Comparison of ENCODE assay signal across 9 cellular contexts in genomic region chr20:62358728-62359490, GRCh38. TPM values are rescaled to one million over a fixed set of nuclear protein-coding genes. Genes with fewer than 3 reads are reported as not detected.
DNase-seq lines count a peak whose midpoint lies in the region; ATAC-seq, FAIRE-seq and TF ChIP-seq lines count a peak whose summit lies in the region.
"Had no signal": no experiment of that assay in that cellular context is flagged by ENCODE, and none has a peak within 500 bp of the region (broad histone marks: within the 10 kb centered on the region; RNA-seq: fewer than 3 reads in every experiment).

No MANE protein-coding gene starts in this region.

- no peaks in the 10 kb centered on the region for H3K9me2 ChIP-seq in SK-N-SH

- TF ChIP-seq CTCF in RWPE2 (IDR thresholded peaks at IDR 0.05; ENCODE audit: poor library complexity, severe bottlenecking), result peak; percentile 22
- TF ChIP-seq CTCF in keratinocyte (optimal IDR thresholded peaks at IDR 0.05 in 1 of 3, IDR thresholded peaks at IDR 0.05 in 1 of 3, conservative IDR thresholded peaks at IDR 0.05 in 1 of 3; ENCODE audit: extremely low read depth in 1 of 3, insufficient read depth in 2 of 3, low read length in 3 of 3), result no peak
- no peak for TF ChIP-seq CTCF in transverse colon (IDR thresholded peaks at IDR 0.05)
- no peak for TF ChIP-seq CTCF in SK-N-SH (IDR thresholded peaks at IDR 0.05)

- intact Hi-C loops in transverse colon (cut with DNase I; ENCODE audit: low total_unique reads), result no loop called here

- H3K4me1 ChIP-seq in RWPE2 (ENCODE audit: insufficient read depth, poor library complexity, severe bottlenecking) (peaks cover 92% of the 10 kb centered on the region), keratinocyte (ENCODE audit: control insufficient read depth, extremely low read depth, insufficient read depth, low read length) (peaks cover 83% of the 10 kb centered on the region), transverse colon (peaks cover 60 to 86% (median 66%) of the 10 kb centered on the region in 4 donors), SK-N-SH (ENCODE audit: control insufficient read depth in 1 of 2, insufficient read depth in 2 of 2, low read depth in 1 of 2, low read length in 1 of 2) (peaks cover 29 to 84% of the 10 kb centered on the region in 2 experiments; a peak in 3 of 4 replicates)
- H3K4me1 ChIP-seq: HAP-1 had no signal

- no peak for TF ChIP-seq EP300 in transverse colon (IDR thresholded peaks at IDR 0.05; ENCODE audit: low read depth)
- no peak for TF ChIP-seq EP300 in SK-N-SH (IDR thresholded peaks at IDR 0.05; ENCODE audit: borderline replicate concordance in 1 of 2, low read depth in 1 of 2, low read length in 1 of 2)

- H3K9ac ChIP-seq in keratinocyte (ENCODE audit: control insufficient read depth, extremely low read depth, insufficient read depth, low read length) (no peak overlapping the region), SK-N-SH (no peak overlapping the region)

- H3K9me3 ChIP-seq in RWPE2 (ENCODE audit: severe bottlenecking) (no peaks in the 10 kb centered on the region), keratinocyte (ENCODE audit: control insufficient read depth, low read depth, low read length) (no peaks in the 10 kb centered on the region), transverse colon (no peaks in the 10 kb centered on the region), SK-N-SH (no peaks in the 10 kb centered on the region)
- H3K9me3 ChIP-seq: HAP-1 had no signal

- H3K4me3 ChIP-seq in RWPE2 (ENCODE audit: severe bottlenecking) (peak overlapping the region; percentile 0), keratinocyte (ENCODE audit: control insufficient read depth in 2 of 3, extremely low read depth in 1 of 3, insufficient read depth in 2 of 3, low read depth in 1 of 3, low read length in 3 of 3) (no peak overlapping the region), transverse colon (no peak overlapping the region), SK-N-SH (ENCODE audit: low read depth in 2 of 2, low read length in 1 of 2) (no peak overlapping the region)
- H3K4me3 ChIP-seq: HAP-1 had no signal

- 70 to 83% methylated on average over 1 to 18 of the region's 18 CpGs for WGBS in transverse colon (ENCODE audit: low coverage in 1 of 2), 2 donors
- 85% methylated on average over 10 of the region's 18 CpGs for WGBS in SK-N-SH (ENCODE audit: low lambda C conversion rate)

- TF ChIP-seq RAD21 in SK-N-SH (IDR thresholded peaks at IDR 0.05; ENCODE audit: low read length), result no peak

- H3K4me2 ChIP-seq in keratinocyte (ENCODE audit: control insufficient read depth, extremely low read depth, insufficient read depth, low read depth, low read length) (peak overlapping the region; percentile 10), SK-N-SH (no peak overlapping the region)

- H3K9me1 ChIP-seq in keratinocyte (ENCODE audit: control insufficient read depth, extremely low read depth, insufficient read depth, low read length), result no peaks in the 10 kb centered on the region

- DNase-seq in RWPE2 (ENCODE audit: low spot score) (peak; percentile 97), keratinocyte (ENCODE audit: low read depth, low spot score) (no peak), transverse colon (no peak), NCI-H1048 (lab: John Stamatoyannopoulos, UW) (no peak), SK-N-SH (no peak)
- DNase-seq: amniotic stem cell; stimulated activated CD4-positive, alpha-beta T cell treated with anti-CD3 and anti-CD28 coated beads, Interleukin-2, amount 100 ng/mL, for 24 hours had no signal

- peaks cover 27% of the 10 kb centered on the region for H4K20me1 ChIP-seq in keratinocyte (ENCODE audit: control insufficient read depth, extremely low read depth, insufficient read depth, low read length)
- H4K20me1 ChIP-seq in SK-N-SH (ENCODE audit: insufficient read depth), result peaks cover 20% of the 10 kb centered on the region; the same call in 1 of the 2 replicates

- no peaks in the 10 kb centered on the region for H3K27me3 ChIP-seq in RWPE2 (ENCODE audit: insufficient read depth, poor library complexity, severe bottlenecking)
- no peaks in the 10 kb centered on the region for H3K27me3 ChIP-seq in keratinocyte (ENCODE audit: control insufficient read depth, extremely low read depth, insufficient read depth, low read length)
- no peaks in the 10 kb centered on the region for H3K27me3 ChIP-seq in transverse colon
- no peaks in the 10 kb centered on the region for H3K27me3 ChIP-seq in SK-N-SH (ENCODE audit: insufficient read depth)

- POLR2A ChIA-PET in SK-N-SH (lab: Yijun Ruan, JAX), result interaction anchor here (1.1 kb wide), 1 partner anchor 28 kb away, joined by 3 read pairs; the partner anchor contains the start of gene RPS21

- H3K27ac ChIP-seq in RWPE2 (ENCODE audit: poor library complexity, severe bottlenecking), result peak overlapping the region; percentile 99
- H3K27ac ChIP-seq in keratinocyte (ENCODE audit: control insufficient read depth, insufficient read depth, low read length), result no peak overlapping the region
- H3K27ac ChIP-seq in transverse colon, result peak overlapping the region; percentile 81 to 88 (median 84)
- H3K27ac ChIP-seq in SK-N-SH (ENCODE audit: low read depth in 2 of 2, low read length in 1 of 2), result peak overlapping the region in 1 of 2 experiments; percentile 92; a peak in 2 of 4 replicates

- H2AFZ ChIP-seq in keratinocyte (ENCODE audit: control insufficient read depth, low read length) (no peak overlapping the region), SK-N-SH (ENCODE audit: low read depth) (no peak overlapping the region)

- H3K79me2 ChIP-seq in keratinocyte (ENCODE audit: control insufficient read depth, insufficient read depth, low read length), result peaks cover 67% of the 10 kb centered on the region
- peaks cover 21% of the 10 kb centered on the region for H3K79me2 ChIP-seq in SK-N-SH (ENCODE audit: insufficient read depth)

- CTCF ChIA-PET in SK-N-SH (lab: Yijun Ruan, JAX), result interaction anchor here (1.1 to 5.5 kb wide), 2 partner anchors 24 to 58 kb away, joined by 3 to 43 read pairs; no protein-coding TSS in a partner anchor

- in situ Hi-C loops in transverse colon (cut with MboI; ENCODE audit: low pct_ligation_motif_present in 1 of 4, low pct_unique_long_range_greater_than_20kb in 1 of 4, low sequenced_read_pairs in 3 of 4), result no loop called here

- FAIRE-seq in keratinocyte (lab: Jason Lieb, UNC), result no peak

- TF ChIP-seq POLR2A in transverse colon (IDR thresholded peaks at IDR 0.05), result no peak

- peaks cover 3% of the 10 kb centered on the region for H3F3A ChIP-seq in SK-N-SH (replicated peaks; ENCODE audit: insufficient read depth)

- dilution Hi-C loops in keratinocyte (cut with MboI; ENCODE audit: extremely low pct_ligation_motif_present, low sequenced_read_pairs), result no loop called here

- H3K36me3 ChIP-seq in RWPE2 (ENCODE audit: low read depth) (peaks cover 79% of the 10 kb centered on the region), keratinocyte (ENCODE audit: control insufficient read depth in 2 of 2, extremely low read depth in 1 of 2, insufficient read depth in 2 of 2, low read length in 2 of 2) (peaks cover 10 to 17% of the 10 kb centered on the region in 2 experiments), transverse colon (no peaks in the 10 kb centered on the region), SK-N-SH (replicated peaks in 1 of 2; ENCODE audit: control insufficient read depth in 1 of 2, insufficient read depth in 2 of 2, low read length in 1 of 2) (peaks cover 0 to 7% of the 10 kb centered on the region in 2 experiments)

- ATAC-seq in RWPE2 (ENCODE audit: low read depth) (peak; percentile 11), GM18870 (IDR thresholded peaks at IDR 0.05; ENCODE audit: unreplicated experiment) (no peak)

RNA-seq across cellular contexts. Expression of gene LAMA5, which starts 8.2 kb away (rescaled TPM):
- polyA plus RNA-seq in keratinocyte, result 6.9 to 17.9 TPM (median 8.7 TPM) in 3 replicates
- polyA plus RNA-seq in keratinocyte (2011; ENCODE audit: low read depth), result 51.0 TPM
- polyA plus RNA-seq in keratinocyte (2011; cell fraction: cytosol; rRNA removed), result 1.6 and 8.1 TPM in 2 replicates
- polyA plus RNA-seq in keratinocyte (2011; cell fraction: nucleus; rRNA removed), result 101 and 177 TPM in 2 replicates
- 54.5 and 61.7 TPM in 2 replicates for polyA plus RNA-seq in keratinocyte (2012; ENCODE audit: low replicate concordance)
- 24.2 to 50.5 TPM (median 24.6 TPM) in 3 replicates for polyA minus RNA-seq in keratinocyte
- 43.2 TPM for polyA minus RNA-seq in keratinocyte (2011; cell fraction: cytosol; rRNA and poly(A)+ RNA removed)
- 183 and 196 TPM in 2 replicates for polyA minus RNA-seq in keratinocyte (2011; cell fraction: nucleus; rRNA and poly(A)+ RNA removed)
- total RNA-seq in transverse colon, result 100 to 1,000 TPM in 2 of 4 donors, 10 to 100 TPM in 2; 33.2 to 269 (median 91.3) TPM
- polyA plus RNA-seq in SK-N-SH (2012; rRNA removed), result 16.1 and 27.2 TPM in 2 replicates
- polyA plus RNA-seq in SK-N-SH (2012; cell fraction: cytosol; rRNA removed), result 9.9 and 17.8 TPM in 2 replicates
- polyA plus RNA-seq in SK-N-SH (2012; cell fraction: nucleus; rRNA removed), result 127 and 252 TPM in 2 replicates

RNA-seq across cellular contexts. Expression of gene RPS21, which starts 28.0 kb away (rescaled TPM):
- polyA plus RNA-seq in keratinocyte, result 2,971 to 5,490 TPM (median 3,874 TPM) in 3 replicates
- polyA plus RNA-seq in keratinocyte (2011; ENCODE audit: low read depth), result 984 TPM
- 1,407 and 2,786 TPM in 2 replicates for polyA plus RNA-seq in keratinocyte (2011; cell fraction: cytosol; rRNA removed)
- 1,324 and 1,818 TPM in 2 replicates for polyA plus RNA-seq in keratinocyte (2011; cell fraction: nucleus; rRNA removed)
- 3,853 and 4,653 TPM in 2 replicates for polyA plus RNA-seq in keratinocyte (2012; ENCODE audit: low replicate concordance)
- polyA minus RNA-seq in keratinocyte, result 724 to 1,431 TPM (median 1,117 TPM) in 3 replicates
- polyA minus RNA-seq in keratinocyte (2011; cell fraction: cytosol; rRNA and poly(A)+ RNA removed), result 1,444 TPM
- polyA minus RNA-seq in keratinocyte (2011; cell fraction: nucleus; rRNA and poly(A)+ RNA removed), result 353 and 441 TPM in 2 replicates
- 1,000 to 10,000 TPM in 3 of 4 donors, 100 to 1,000 TPM in 1; 585 to 2,728 (median 1,375) TPM for total RNA-seq in transverse colon
- polyA plus RNA-seq in SK-N-SH (2012; rRNA removed), result 11,376 and 16,625 TPM in 2 replicates
- 13,224 and 13,754 TPM in 2 replicates for polyA plus RNA-seq in SK-N-SH (2012; cell fraction: cytosol; rRNA removed)
- 2,698 and 3,651 TPM in 2 replicates for polyA plus RNA-seq in SK-N-SH (2012; cell fraction: nucleus; rRNA removed)

RNA-seq across cellular contexts. Expression of gene CABLES2, which starts 48.2 kb away (rescaled TPM):
- polyA plus RNA-seq in keratinocyte, result 1.9 to 4.6 TPM (median 2.2 TPM) in 3 replicates
- 2.3 TPM for polyA plus RNA-seq in keratinocyte (2011; ENCODE audit: low read depth)
- 2.5 and 3.3 TPM in 2 replicates for polyA plus RNA-seq in keratinocyte (2011; cell fraction: cytosol; rRNA removed)
- polyA plus RNA-seq in keratinocyte (2011; cell fraction: nucleus; rRNA removed), result 3.8 and 4.1 TPM in 2 replicates
- 2.5 and 4.4 TPM in 2 replicates for polyA plus RNA-seq in keratinocyte (2012; ENCODE audit: low replicate concordance)
- polyA minus RNA-seq in keratinocyte, result 3.0 to 5.1 TPM (median 3.0 TPM) in 3 replicates
- 3.1 TPM for polyA minus RNA-seq in keratinocyte (2011; cell fraction: cytosol; rRNA and poly(A)+ RNA removed)
- polyA minus RNA-seq in keratinocyte (2011; cell fraction: nucleus; rRNA and poly(A)+ RNA removed), result 2.1 and 2.3 TPM in 2 replicates
- total RNA-seq in transverse colon, result 10 to 100 TPM in 1 of 4 donors, 1 to 10 TPM in 3; 3.7 to 10.1 (median 8.5) TPM
- 4.2 and 4.8 TPM in 2 replicates for polyA plus RNA-seq in SK-N-SH (2012; rRNA removed)
- 2.8 and 4.3 TPM in 2 replicates for polyA plus RNA-seq in SK-N-SH (2012; cell fraction: cytosol; rRNA removed)
- 6.6 and 7.6 TPM in 2 replicates for polyA plus RNA-seq in SK-N-SH (2012; cell fraction: nucleus; rRNA removed)

RNA-seq across cellular contexts. Expression of gene ADRM1, which starts 56.1 kb away (rescaled TPM):
- polyA plus RNA-seq in keratinocyte (89.8 to 109 TPM (median 91.4 TPM) in 3 replicates), SK-N-SH (2012; rRNA removed) (137 and 142 TPM in 2 replicates)
- polyA plus RNA-seq in keratinocyte (2011; ENCODE audit: low read depth), result 76.7 TPM
- polyA plus RNA-seq in keratinocyte (2011; cell fraction: cytosol; rRNA removed), result 44.3 and 119 TPM in 2 replicates
- 54.7 and 70.3 TPM in 2 replicates for polyA plus RNA-seq in keratinocyte (2011; cell fraction: nucleus; rRNA removed)
- polyA plus RNA-seq in keratinocyte (2012; ENCODE audit: low replicate concordance), result 68.7 and 160 TPM in 2 replicates
- polyA minus RNA-seq in keratinocyte, result 42.9 to 58.8 TPM (median 51.9 TPM) in 3 replicates
- 135 TPM for polyA minus RNA-seq in keratinocyte (2011; cell fraction: cytosol; rRNA and poly(A)+ RNA removed)
- polyA minus RNA-seq in keratinocyte (2011; cell fraction: nucleus; rRNA and poly(A)+ RNA removed), result 43.1 and 52.3 TPM in 2 replicates
- 100 to 1,000 TPM in 3 of 4 donors, 10 to 100 TPM in 1; 41.8 to 126 (median 109) TPM for total RNA-seq in transverse colon
- 77.3 and 106 TPM in 2 replicates for polyA plus RNA-seq in SK-N-SH (2012; cell fraction: cytosol; rRNA removed)
- polyA plus RNA-seq in SK-N-SH (2012; cell fraction: nucleus; rRNA removed), result 122 and 167 TPM in 2 replicates
